24 cellular contexts compared by ENCODE assay signal in genomic region chr6:35955521-35955920, GRCh38.
"Had no signal": no experiment of that assay in that cellular context is flagged by ENCODE, and none has a peak within 500 bp of the region (broad histone marks: within the 10 kb centered on the region; RNA-seq: fewer than 3 reads in every experiment).

No MANE protein-coding gene starts in this region.

- FAIRE-seq: keratinocyte, urothelium cell line had no signal

- H3K27ac Mint-ChIP-seq: dendritic cell treated with granulocyte-macrophage colony-stimulating factor and Interleukin-4, amounts not matched to agents 40 ng/mL and 50 ng/mL, for 4 days; endodermal cell; immature natural killer cell; progenitor cell of endocrine pancreas; stimulated activated memory B cell treated with anti-CD40 and anti-IgM and Interleukin-4, amounts not matched to agents 10 μg/mL and 1 μg/mL and 100 μg/mL, for 72 hours had no signal

- H3K4me3 ChIP-seq: colonic mucosa, esophagus muscularis mucosa, heart right ventricle, lower lobe of right lung, sigmoid colon, testis, tibial artery, upper lobe of left lung had no signal

- H3K9me3 ChIP-seq: colonic mucosa, esophagus muscularis mucosa, heart right ventricle, lower lobe of right lung, sigmoid colon, testis, tibial artery, upper lobe of left lung had no signal

- H3K79me2 ChIP-seq: parathyroid adenoma had no signal

- H3K9ac ChIP-seq: parathyroid adenoma had no signal

- H3K9me3 Mint-ChIP-seq: dendritic cell treated with granulocyte-macrophage colony-stimulating factor and Interleukin-4, amounts not matched to agents 40 ng/mL and 50 ng/mL, for 4 days; endodermal cell; immature natural killer cell; naive thymus-derived CD8-positive, alpha-beta T cell; stimulated activated memory B cell treated with anti-CD40 and anti-IgM and Interleukin-4, amounts not matched to agents 10 μg/mL and 1 μg/mL and 100 μg/mL, for 72 hours had no signal

- H3K4me3 Mint-ChIP-seq: dendritic cell treated with granulocyte-macrophage colony-stimulating factor and Interleukin-4, amounts not matched to agents 40 ng/mL and 50 ng/mL, for 4 days; endodermal cell; immature natural killer cell; naive thymus-derived CD8-positive, alpha-beta T cell; stimulated activated memory B cell treated with anti-CD40 and anti-IgM and Interleukin-4, amounts not matched to agents 10 μg/mL and 1 μg/mL and 100 μg/mL, for 72 hours had no signal

- H3K27ac ChIP-seq: colonic mucosa, esophagus muscularis mucosa, heart right ventricle, lower lobe of right lung, parathyroid adenoma, sigmoid colon, testis, tibial artery, upper lobe of left lung had no signal

- H3K4me1 Mint-ChIP-seq: endodermal cell; immature natural killer cell; stimulated activated memory B cell treated with anti-CD40 and anti-IgM and Interleukin-4, amounts not matched to agents 10 μg/mL and 1 μg/mL and 100 μg/mL, for 72 hours had no signal

- ATAC-seq: heart right ventricle; left ventricle myocardium superior; lower lobe of right lung; naive thymus-derived CD8-positive, alpha-beta T cell; right cardiac atrium; stimulated activated memory B cell treated with anti-CD40 and anti-IgM and Interleukin-4, amounts not matched to agents 10 μg/mL and 1 μg/mL and 100 μg/mL, for 72 hours; stimulated activated naive CD8-positive, alpha-beta T cell treated with anti-CD3 and anti-CD28 coated beads, Interleukin-15, Interleukin-2, amounts not matched to agents 100 U/mL and 50 U/mL, for 24 hours had no signal

- H3K27me3 Mint-ChIP-seq: dendritic cell treated with granulocyte-macrophage colony-stimulating factor and Interleukin-4, amounts not matched to agents 40 ng/mL and 50 ng/mL, for 4 days had no signal

- H2AFZ ChIP-seq: parathyroid adenoma had no signal

- H3K36me3 ChIP-seq: colonic mucosa, esophagus muscularis mucosa, heart right ventricle, lower lobe of right lung, sigmoid colon, tibial artery, upper lobe of left lung had no signal

- H3K4me1 ChIP-seq: colonic mucosa, esophagus muscularis mucosa, lower lobe of right lung, parathyroid adenoma, sigmoid colon, testis, tibial artery, upper lobe of left lung had no signal

- H3K36me3 Mint-ChIP-seq: immature natural killer cell; naive thymus-derived CD8-positive, alpha-beta T cell; stimulated activated memory B cell treated with anti-CD40 and anti-IgM and Interleukin-4, amounts not matched to agents 10 μg/mL and 1 μg/mL and 100 μg/mL, for 72 hours had no signal

- H3K27me3 ChIP-seq: colonic mucosa, testis, upper lobe of left lung had no signal

- DNase-seq: colonic mucosa; effector CD8-positive, alpha-beta T cell; endodermal cell; foreskin melanocyte; glutamatergic neuron; heart right ventricle; immature natural killer cell; left ventricle myocardium superior; lower lobe of right lung; naive thymus-derived CD8-positive, alpha-beta T cell; right cardiac atrium; sigmoid colon; substantia nigra; testis; tibial artery; upper lobe of left lung had no signal
